21 cellular contexts compared by ENCODE assay signal in the genomic region with DNA sequence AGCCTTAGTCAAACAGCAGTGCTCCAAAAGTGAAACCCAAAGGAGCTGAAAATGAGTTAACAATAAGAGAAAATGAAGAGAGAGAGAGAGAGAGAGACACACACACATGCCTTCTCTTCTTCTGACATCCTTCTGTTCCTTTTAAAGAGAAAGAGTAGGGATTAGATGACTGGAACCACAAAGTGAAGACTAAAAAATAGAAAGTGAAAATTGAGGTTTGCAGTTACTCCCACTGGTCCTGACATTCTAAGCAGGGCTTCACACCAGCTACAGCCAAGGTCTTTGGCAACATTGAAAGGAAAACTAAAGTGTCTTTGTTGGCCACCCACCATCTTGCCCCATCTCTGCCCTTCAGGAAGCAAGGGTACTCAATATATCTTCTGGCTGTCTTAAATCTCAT. TPM values are rescaled to one million over a fixed set of nuclear protein-coding genes. Genes with fewer than 3 reads are reported as not detected.
DNase-seq lines count a peak whose midpoint lies in the region; ATAC-seq and TF ChIP-seq lines count a peak whose summit lies in the region.
"Had no signal": no experiment of that assay in that cellular context is flagged by ENCODE, and none has a peak within 500 bp of the region (broad histone marks: within the 10 kb centered on the region; RNA-seq: fewer than 3 reads in every experiment).

No MANE protein-coding gene starts in this region.

- H3K27ac Mint-ChIP-seq in activated T-helper 1 cell treated with anti-CD3 and anti-CD28 coated beads, Interleukin-12 subunit alpha, Interleukin-12 subunit beta, Interleukin-2, Interleukin-4 antibody, amounts not matched to agents 30 ng/mL and 10 ng/mL and 1 ng/mL, durations not matched to agents 14 hours and 24 hours and 36 hours: peak overlapping the region; percentile 4
- no peak overlapping the region for H3K27ac Mint-ChIP-seq in neural progenitor cell

- H3K36me3 Mint-ChIP-seq in activated T-helper 1 cell treated with anti-CD3 and anti-CD28 coated beads, Interleukin-12 subunit alpha, Interleukin-12 subunit beta, Interleukin-2, Interleukin-4 antibody, amounts not matched to agents 30 ng/mL and 10 ng/mL and 1 ng/mL, durations not matched to agents 14 hours and 24 hours and 36 hours (ENCODE audit: low read depth): peaks cover 51% of the 10 kb centered on the region
- peaks cover 31% of the 10 kb centered on the region for H3K36me3 Mint-ChIP-seq in neural progenitor cell

- H3K9me3 Mint-ChIP-seq in activated T-helper 1 cell treated with anti-CD3 and anti-CD28 coated beads, Interleukin-12 subunit alpha, Interleukin-12 subunit beta, Interleukin-2, Interleukin-4 antibody, amounts not matched to agents 30 ng/mL and 10 ng/mL and 1 ng/mL, durations not matched to agents 14 hours and 24 hours and 36 hours: no peaks in the 10 kb centered on the region
- no peaks in the 10 kb centered on the region for H3K9me3 Mint-ChIP-seq in neural progenitor cell

- no peak overlapping the region for H2AFZ ChIP-seq in neural progenitor cell (replicated peaks)

- no peak for TF ChIP-seq CTCF in HEK293 (tag by site-specific recombination; IDR thresholded peaks at IDR 0.05)
- no peak for TF ChIP-seq CTCF in neutrophil (IDR thresholded peaks at IDR 0.05)
- no peak for TF ChIP-seq CTCF in neural progenitor cell (IDR thresholded peaks at IDR 0.05)

- H3F3A ChIP-seq in neural progenitor cell (ENCODE audit: low read depth): no peaks in the 10 kb centered on the region

- no peak overlapping the region for H3K4me3 Mint-ChIP-seq in activated T-helper 1 cell treated with anti-CD3 and anti-CD28 coated beads, Interleukin-12 subunit alpha, Interleukin-12 subunit beta, Interleukin-2, Interleukin-4 antibody, amounts not matched to agents 30 ng/mL and 10 ng/mL and 1 ng/mL, durations not matched to agents 14 hours and 24 hours and 36 hours
- H3K4me3 Mint-ChIP-seq in neural progenitor cell: no peak overlapping the region

- no peak overlapping the region for H3K4me2 ChIP-seq in neural progenitor cell

- H3K4me1 Mint-ChIP-seq in activated T-helper 1 cell treated with anti-CD3 and anti-CD28 coated beads, Interleukin-12 subunit alpha, Interleukin-12 subunit beta, Interleukin-2, Interleukin-4 antibody, amounts not matched to agents 30 ng/mL and 10 ng/mL and 1 ng/mL, durations not matched to agents 14 hours and 24 hours and 36 hours (ENCODE audit: low read depth): peaks cover 14% of the 10 kb centered on the region
- no peaks in the 10 kb centered on the region for H3K4me1 Mint-ChIP-seq in neural progenitor cell

- H3K36me3 ChIP-seq in HEK293 (ENCODE audit: control insufficient read depth in 2 of 2, insufficient read depth in 1 of 2, low read length in 2 of 2) (peaks cover 20 to 51% of the 10 kb centered on the region in 2 experiments), neutrophil (peaks cover 78% of the 10 kb centered on the region), neural progenitor cell (peaks cover 17% of the 10 kb centered on the region)

- no peaks in the 10 kb centered on the region for H4K20me1 ChIP-seq in neural progenitor cell (ENCODE audit: low read depth)

- intact Hi-C loops in activated T-helper 1 cell treated with anti-CD3 and anti-CD28 coated beads, Interleukin-12 subunit alpha, Interleukin-12 subunit beta, Interleukin-2, Interleukin-4 antibody, amounts not matched to agents 30 ng/mL and 10 ng/mL and 1 ng/mL, durations not matched to agents 14 hours and 24 hours and 36 hours (cut with micrococcal nuclease): loop anchor here (1.0 to 2.0 kb wide), 8 partner anchors 24 to 420 kb away; a partner anchor contains a TSS

- H3K9me3 ChIP-seq in HEK293 (ENCODE audit: control insufficient read depth, insufficient read depth, low read depth, low read length) (no peaks in the 10 kb centered on the region), neutrophil (no peaks in the 10 kb centered on the region), neural progenitor cell (ENCODE audit: low read depth) (no peaks in the 10 kb centered on the region)
- H3K9me3 ChIP-seq: transverse colon had no signal

- POLR2A ChIA-PET in HEK293 (lab: Yijun Ruan, JAX): no interaction called here

- no peak overlapping the region for H3K27ac ChIP-seq in HEK293 (ENCODE audit: extremely low read depth, low read depth, low read length)
- peak overlapping the region; percentile 26 for H3K27ac ChIP-seq in neutrophil
- H3K27ac ChIP-seq in neural progenitor cell: no peak overlapping the region
- H3K27ac ChIP-seq: brain microvascular endothelial cell, epithelial cell of prostate, transverse colon had no signal

- H3K4me3 ChIP-seq in HEK293 (ENCODE audit: low read depth, low read length) (no peak overlapping the region), neutrophil (ENCODE audit: low read depth in 1 of 2, low read length in 1 of 2) (no peak overlapping the region), neural progenitor cell (no peak overlapping the region)
- H3K4me3 ChIP-seq: transverse colon had no signal

- H3K9ac ChIP-seq in neural progenitor cell: no peak overlapping the region

- peak; percentile 31 for DNase-seq in activated CD4-positive, alpha-beta T cell treated with anti-CD3 and anti-CD28 coated beads for 48 hours
- DNase-seq in activated CD4-positive, alpha-beta T cell treated with anti-CD3 and anti-CD28 coated beads for 1 hour: no peak
- no peak for DNase-seq in activated T-helper 1 cell treated with anti-CD3 and anti-CD28 coated beads, Interleukin-12 subunit alpha, Interleukin-12 subunit beta, Interleukin-2, Interleukin-4 antibody, amounts not matched to agents 30 ng/mL and 10 ng/mL and 1 ng/mL, durations not matched to agents 14 hours and 24 hours and 36 hours (ENCODE audit: low spot score)
- DNase-seq in neural progenitor cell (ENCODE audit: low spot score): no peak
- DNase-seq: activated CD8-positive, alpha-beta memory T cell treated with anti-CD3 and anti-CD28 coated beads, Interleukin-2, amount 50 U/mL, for 4 hours; brain microvascular endothelial cell; C1 segment of cervical spinal cord; dermis blood vessel endothelial cell; DMS53; Kasumi-1; kidney glomerular epithelial cell; NCI-H1105 treated with DMSO at 0.1 percent for 48 hours; NCI-H524; transverse colon had no signal

- ATAC-seq in GM21723 (IDR thresholded peaks at IDR 0.05; ENCODE audit: unreplicated experiment): no peak
- no peak for ATAC-seq in GM18907 (IDR thresholded peaks at IDR 0.05; ENCODE audit: unreplicated experiment)
- ATAC-seq: Right ventricle myocardium inferior had no signal

- H3K4me1 ChIP-seq in HEK293 (ENCODE audit: control insufficient read depth, insufficient read depth, low read length) (no peaks in the 10 kb centered on the region), neutrophil (ENCODE audit: control insufficient read depth in 1 of 2, insufficient read depth in 1 of 2, low read depth in 1 of 2, low read length in 1 of 2) (no peaks in the 10 kb centered on the region), neural progenitor cell (no peaks in the 10 kb centered on the region)
- H3K4me1 ChIP-seq: transverse colon had no signal

- H3K79me2 ChIP-seq in neural progenitor cell (ENCODE audit: low read depth): no peaks in the 10 kb centered on the region

- H3K27me3 ChIP-seq in neutrophil (no peaks in the 10 kb centered on the region), neural progenitor cell (no peaks in the 10 kb centered on the region)
- H3K27me3 ChIP-seq: brain microvascular endothelial cell, transverse colon had no signal

- H3K27me3 Mint-ChIP-seq in activated T-helper 1 cell treated with anti-CD3 and anti-CD28 coated beads, Interleukin-12 subunit alpha, Interleukin-12 subunit beta, Interleukin-2, Interleukin-4 antibody, amounts not matched to agents 30 ng/mL and 10 ng/mL and 1 ng/mL, durations not matched to agents 14 hours and 24 hours and 36 hours (ENCODE audit: insufficient read depth): no peaks in the 10 kb centered on the region
- no peaks in the 10 kb centered on the region for H3K27me3 Mint-ChIP-seq in neural progenitor cell (ENCODE audit: insufficient read depth, low read depth)

- CTCF ChIA-PET in HEK293 (lab: Yijun Ruan, JAX): no interaction called here

TF ChIP-seq in HEK293, 187 proteins besides CTCF, POLR2A, EP300 and RAD21 (continues in another document):
- TF ChIP-seq PRDM1 (tag by site-specific recombination; IDR thresholded peaks at IDR 0.05): peak; percentile 58; the same call in 1 of the 2 replicates

RNA-seq across cellular contexts. Expression of a gene that starts 59.2 kb away (rescaled TPM):
- total RNA-seq in activated T-helper 1 cell treated with anti-CD3 and anti-CD28 coated beads, Interleukin-12 subunit alpha, Interleukin-12 subunit beta, Interleukin-2, Interleukin-4 antibody, amounts not matched to agents 30 ng/mL and 10 ng/mL and 1 ng/mL, durations not matched to agents 14 hours and 24 hours and 36 hours: 0.37 TPM in 1 of 2 replicates, not detected in the other
- 0.46 TPM in 1 of 2 replicates, not detected in the other for total RNA-seq in neural progenitor cell (ENCODE audit: low replicate concordance)
- total RNA-seq: A172, dermis blood vessel endothelial cell, Right ventricle myocardium inferior, transverse colon had no signal
